9 cellular contexts compared by ENCODE assay signal in genomic region chr12:107622005-107622404, GRCh38.
DNase-seq lines count a peak whose midpoint lies in the region; ATAC-seq, FAIRE-seq and TF ChIP-seq lines count a peak whose summit lies in the region.
"Had no signal": no experiment of that assay in that cellular context is flagged by ENCODE, and none has a peak within 500 bp of the region (broad histone marks: within the 10 kb centered on the region; RNA-seq: fewer than 3 reads in every experiment).

No MANE protein-coding gene starts in this region.

- ATAC-seq in HG03139 (IDR thresholded peaks at IDR 0.05; ENCODE audit: unreplicated experiment) (no peak), HG02840 (IDR thresholded peaks at IDR 0.05; ENCODE audit: low FRiP score, unreplicated experiment) (no peak), HG03108 (IDR thresholded peaks at IDR 0.05; ENCODE audit: unreplicated experiment) (no peak)

- peak; percentile 5 for DNase-seq in stimulated activated CD4-positive, alpha-beta T cell treated with anti-CD3 and anti-CD28 coated beads, Interleukin-15, amount 100 ng/mL, for 24 hours
- no peak for DNase-seq in stimulated activated CD4-positive, alpha-beta T cell treated with anti-CD3 and anti-CD28 coated beads, Interleukin-2, amount 100 ng/mL, for 48 hours
- DNase-seq in NCI-H226, result peak; percentile 42
- DNase-seq in epithelial cell of proximal tubule (ENCODE audit: low read depth), result no peak
- peak; percentile 37 for DNase-seq in urothelium cell line (ENCODE audit: low spot score)
- DNase-seq: SIG-M5 had no signal

- FAIRE-seq in urothelium cell line (lab: Jason Lieb, UNC), result no peak

- no peak overlapping the region for H3K4me3 ChIP-seq in epithelial cell of proximal tubule (ENCODE audit: low read depth, low read length)

- TF ChIP-seq CTCF in epithelial cell of proximal tubule (conservative IDR thresholded peaks at IDR 0.05; ENCODE audit: low read depth, low read length), result peak; percentile 60

Comparison
In these comparisons a context has a peak if more than half of its experiments do, and no peak if none do; other contexts are left out.
1. DNase-seq: peak in stimulated activated CD4-positive, alpha-beta T cell treated with anti-CD3 and anti-CD28 coated beads, Interleukin-15, amount 100 ng/mL, for 24 hours (single experiment), NCI-H226 (single experiment) and urothelium cell line (single experiment); none in stimulated activated CD4-positive, alpha-beta T cell treated with anti-CD3 and anti-CD28 coated beads, Interleukin-2, amount 100 ng/mL, for 48 hours (0 of 2) and epithelial cell of proximal tubule (single experiment).